In genomic region chr17:29007456-29008455, GRCh38 we compare ENCODE assay signal across 15 cellular contexts. TPM values are rescaled to one million over a fixed set of nuclear protein-coding genes. Genes with fewer than 3 reads are reported as not detected.
DNase-seq lines count a peak whose midpoint lies in the region; ATAC-seq and TF ChIP-seq lines count a peak whose summit lies in the region.
"Had no signal": no experiment of that assay in that cellular context is flagged by ENCODE, and none has a peak within 500 bp of the region (broad histone marks: within the 10 kb centered on the region; RNA-seq: fewer than 3 reads in every experiment).

No MANE protein-coding gene starts in this region.

- intact Hi-C loops in HCT116 (cut with micrococcal nuclease), result no loop called here

- H3K9ac ChIP-seq in HCT116 (ENCODE audit: low read length), result no peak overlapping the region

- no peaks in the 10 kb centered on the region for H3K9me3 ChIP-seq in HCT116 (ENCODE audit: control insufficient read depth in 1 of 2, insufficient read depth in 1 of 2, low read depth in 1 of 2, low read length in 2 of 2)
- no peaks in the 10 kb centered on the region for H3K9me3 ChIP-seq in SJCRH30 (replicated peaks)
- H3K9me3 ChIP-seq: transverse colon had no signal

- H3K27ac ChIP-seq in HCT116 (ENCODE audit: low read depth, low read length), result no peak overlapping the region
- H3K27ac ChIP-seq in SJCRH30, result no peak overlapping the region
- H3K27ac ChIP-seq: transverse colon had no signal

- peak overlapping the region; percentile 5 for H3K27ac Mint-ChIP-seq in glutamatergic neuron (ENCODE audit: unreplicated experiment)
- H3K27ac Mint-ChIP-seq: T-helper 2 cell treated with Interferon-gamma antibody and Interleukin-4, amounts not matched to agents 5 μg/mL and 100 μg/mL, for 36 hours had no signal

- H3K4me3 Mint-ChIP-seq in glutamatergic neuron (ENCODE audit: unreplicated experiment), result peak overlapping the region; percentile 22
- H3K4me3 Mint-ChIP-seq: T-helper 2 cell treated with Interferon-gamma antibody and Interleukin-4, amounts not matched to agents 5 μg/mL and 100 μg/mL, for 36 hours had no signal

- RAD21 ChIA-PET in HCT116 (lab: Charles Lee; ENCODE audit: low non-redundant PET in 1 of 2, low total read pairs in 2 of 2, uncharacterized antibody in 2 of 2, unreplicated experiment in 2 of 2), result no interaction called here

- H3K9me2 ChIP-seq in HCT116 (ENCODE audit: insufficient read depth), result no peaks in the 10 kb centered on the region

- H3K4me2 ChIP-seq in HCT116 (ENCODE audit: low read length), result 0 out of 2 replicates have a peak overlapping the region, but pooled peaks have one; percentile 4

- H4K20me1 ChIP-seq in HCT116 (ENCODE audit: insufficient read depth), result no peaks in the 10 kb centered on the region

- POLR2A ChIA-PET in HCT116 (lab: Charles Lee), result no interaction called here

- H3K4me1 ChIP-seq in HCT116 (ENCODE audit: control insufficient read depth in 1 of 2, insufficient read depth in 2 of 2, low read length in 2 of 2) (peaks cover 0 to 15% of the 10 kb centered on the region in 2 experiments; a peak in 2 of 4 replicates), SJCRH30 (peaks cover 34% of the 10 kb centered on the region)

- DNase-seq in AG08395 (ENCODE audit: low spot score) (peak; percentile 73), HCT116 (ENCODE audit: low read depth, low spot score) (peak; percentile 21), SJCRH30 (peak; percentile 36 to 60), glutamatergic neuron (no peak), omental fat pad (ENCODE audit: low spot score) (no peak)
- DNase-seq in stimulated activated CD4-positive, alpha-beta T cell treated with anti-CD3 and anti-CD28 coated beads, Interleukin-15, amount 100 ng/mL, for 24 hours, result no peak
- DNase-seq: C1 segment of cervical spinal cord; Kasumi-1; NK-92 treated with Interleukin-12 subunit alpha and Interleukin-12 subunit beta, amount 100 ng/mL, for 24 hours; transverse colon had no signal

- CTCF ChIA-PET in HCT116 (lab: Charles Lee), result interaction anchor here (0.9 kb wide), 1 partner anchor 42 kb away, joined by 3 read pairs; no protein-coding TSS in a partner anchor

- H3K36me3 ChIP-seq in HCT116 (ENCODE audit: control insufficient read depth in 1 of 2, insufficient read depth in 2 of 2, low read length in 2 of 2) (no peaks in the 10 kb centered on the region), SJCRH30 (no peaks in the 10 kb centered on the region)
- H3K36me3 ChIP-seq: transverse colon had no signal

- H3K79me2 ChIP-seq in HCT116 (ENCODE audit: insufficient read depth, low read length), result no peaks in the 10 kb centered on the region

- no peak for TF ChIP-seq CTCF in HCT116 (IDR thresholded peaks at IDR 0.05 in 2 of 3, conservative IDR thresholded peaks at IDR 0.05 in 1 of 3; ENCODE audit: borderline replicate concordance in 1 of 3, insufficient read depth in 1 of 3, low read depth in 2 of 3, low read length in 2 of 3)
- TF ChIP-seq CTCF in glutamatergic neuron (IDR thresholded peaks at IDR 0.05; ENCODE audit: partially characterized antibody, unreplicated experiment), result no peak
- no peak for TF ChIP-seq CTCF in omental fat pad (IDR thresholded peaks at IDR 0.05)

- no peak overlapping the region for H2AFZ ChIP-seq in HCT116 (ENCODE audit: low read depth, low read length, poor library complexity, severe bottlenecking)

- peaks cover 17% of the 10 kb centered on the region for H3K4me1 Mint-ChIP-seq in glutamatergic neuron (ENCODE audit: low read depth, unreplicated experiment)

- H3K9me3 Mint-ChIP-seq in glutamatergic neuron (ENCODE audit: unreplicated experiment), result no peaks in the 10 kb centered on the region
- H3K9me3 Mint-ChIP-seq: T-helper 2 cell treated with Interferon-gamma antibody and Interleukin-4, amounts not matched to agents 5 μg/mL and 100 μg/mL, for 36 hours had no signal

- no peak for TF ChIP-seq RAD21 in HCT116 (IDR thresholded peaks at IDR 0.05; ENCODE audit: low read depth)

- ATAC-seq in HCT116, result peak; percentile 68; the same call in 1 of the 2 replicates
- ATAC-seq in GM21529 (IDR thresholded peaks at IDR 0.05; ENCODE audit: unreplicated experiment), result no peak
- ATAC-seq in HG02571 (IDR thresholded peaks at IDR 0.05; ENCODE audit: unreplicated experiment), result no peak
- ATAC-seq in omental fat pad (ENCODE audit: low FRiP score), result no peak

- TF ChIP-seq POLR2A in HCT116 (IDR thresholded peaks at IDR 0.05; ENCODE audit: borderline replicate concordance, extremely low read depth, insufficient read depth, insufficient read length), result no peak

- H3K27me3 ChIP-seq in HCT116 (ENCODE audit: insufficient read depth, low read length) (peaks cover 63% of the 10 kb centered on the region), SJCRH30 (no peaks in the 10 kb centered on the region)

- H3K4me3 ChIP-seq in HCT116 (replicated peaks in 1 of 2; ENCODE audit: low read depth in 1 of 2, low read length in 2 of 2), result no peak overlapping the region
- no peak overlapping the region for H3K4me3 ChIP-seq in SJCRH30
- H3K4me3 ChIP-seq: lung, transverse colon had no signal

- peaks cover 13% of the 10 kb centered on the region for H3K27me3 Mint-ChIP-seq in glutamatergic neuron (ENCODE audit: unreplicated experiment)

- no peaks in the 10 kb centered on the region for H3K36me3 Mint-ChIP-seq in glutamatergic neuron (ENCODE audit: unreplicated experiment)

- no TSS peak for BruUV-seq in HCT116 (replicated peaks; lab: Mats Ljungman, UMichigan)

TF ChIP-seq in HCT116, 20 proteins besides CTCF, POLR2A, EP300 and RAD21 (continues in another document):
- TF ChIP-seq POLR2AphosphoS5 (IDR thresholded peaks at IDR 0.05; ENCODE audit: low read depth, low read length), result no peak
- no peak for TF ChIP-seq EZH2phosphoT487 (IDR thresholded peaks at IDR 0.05; ENCODE audit: borderline replicate concordance)
- TF ChIP-seq ZBTB33 (IDR thresholded peaks at IDR 0.05; ENCODE audit: extremely low read depth, insufficient replicate concordance, low read length), result no peak
- no peak for TF ChIP-seq SRF (IDR thresholded peaks at IDR 0.05; ENCODE audit: low read depth)
- TF ChIP-seq FOSL1 (IDR thresholded peaks at IDR 0.05; ENCODE audit: low read depth), result peak; percentile 57
- TF ChIP-seq SIN3A (IDR thresholded peaks at IDR 0.05; ENCODE audit: low read depth), result no peak
- TF ChIP-seq CBX3 (IDR thresholded peaks at IDR 0.05; ENCODE audit: low read depth), result no peak
- TF ChIP-seq MAX (IDR thresholded peaks at IDR 0.05), result no peak
- TF ChIP-seq YY1 (IDR thresholded peaks at IDR 0.05; ENCODE audit: extremely low read depth, insufficient replicate concordance, low read depth, low read length), result no peak
- TF ChIP-seq ATF3 (IDR thresholded peaks at IDR 0.05), result no peak
- TF ChIP-seq TCF7L2 (IDR thresholded peaks at IDR 0.05; ENCODE audit: borderline replicate concordance, extremely low read depth, insufficient read depth, insufficient read length), result no peak
- peak; percentile 43; the same call in 1 of the 2 replicates for TF ChIP-seq JUND (IDR thresholded peaks at IDR 0.05)
- no peak for TF ChIP-seq SP1 (IDR thresholded peaks at IDR 0.05; ENCODE audit: low read depth)
- TF ChIP-seq ELF1 (IDR thresholded peaks at IDR 0.05; ENCODE audit: borderline replicate concordance, low read depth), result no peak
- no peak for TF ChIP-seq EGR1 (IDR thresholded peaks at IDR 0.05; ENCODE audit: low read depth)
- no peak for TF ChIP-seq ZNF274 (IDR thresholded peaks at IDR 0.05; ENCODE audit: low read depth, low read length)

RNA-seq across cellular contexts. Expression of gene SEZ6, which starts 1.9 kb away (rescaled TPM):
- total RNA-seq in HCT116 (2021; ENCODE audit: unreplicated experiment) (0.22 TPM), glutamatergic neuron (ENCODE audit: unreplicated experiment) (6.7 TPM), omental fat pad (not detected)
- 0.13 and 0.16 TPM in 2 replicates for polyA plus RNA-seq in HCT116 (2012)
- 16.1 and 20.5 TPM in 2 replicates for total RNA-seq in SJCRH30 (2014; rRNA removed; shearing (Covaris generic))
- total RNA-seq: posterior vena cava had no signal

RNA-seq across cellular contexts. Expression of gene PIPOX, which starts 35.2 kb away (rescaled TPM):
- total RNA-seq in HCT116 (2021; ENCODE audit: unreplicated experiment) (1.8 TPM), glutamatergic neuron (ENCODE audit: unreplicated experiment) (1.4 TPM), omental fat pad (1 to 10 TPM in 2 of 4 donors, under 1 TPM in 2; 0.82 to 4.9 (median 1.6) TPM)
- 0.33 and 0.77 TPM in 2 replicates for polyA plus RNA-seq in HCT116 (2012)
- 91.7 and 96.8 TPM in 2 replicates for total RNA-seq in SJCRH30 (2014; rRNA removed; shearing (Covaris generic))

RNA-seq across cellular contexts. Expression of gene PHF12, which starts 56.4 kb away (rescaled TPM):
- 35.7 TPM for total RNA-seq in HCT116 (2021; ENCODE audit: unreplicated experiment)
- 29.2 and 33.0 TPM in 2 replicates for polyA plus RNA-seq in HCT116 (2012)
- 48.5 and 49.9 TPM in 2 replicates for total RNA-seq in SJCRH30 (2014; rRNA removed; shearing (Covaris generic))
- total RNA-seq in glutamatergic neuron (ENCODE audit: unreplicated experiment), result 59.8 TPM
- 10 to 100 TPM; 15.6 to 47.1 (median 27.6) TPM for total RNA-seq in omental fat pad

Comparison
In these comparisons a context has a peak if more than half of its experiments do, and no peak if none do; other contexts are left out.
1. DNase-seq: peak in AG08395 (single experiment), HCT116 (single experiment) and SJCRH30 (2 of 2); none in glutamatergic neuron (single experiment), stimulated activated CD4-positive, alpha-beta T cell treated with anti-CD3 and anti-CD28 coated beads, Interleukin-15, amount 100 ng/mL, for 24 hours (single experiment) and omental fat pad (single experiment).
2. RNA of gene PIPOX, which starts 35.2 kb away (total RNA-seq): 91.7 to 96.8 TPM in SJCRH30; 0.82 to 4.9 TPM in omental fat pad, 1.8 TPM in HCT116 (single experiment) and 1.4 TPM in glutamatergic neuron (single experiment); every median in the first group is over 10 times any median in the second.